11 cellular contexts compared by ENCODE assay signal in genomic region chr4:10007436-10007740, GRCh38. TPM values are rescaled to one million over a fixed set of nuclear protein-coding genes. Genes with fewer than 3 reads are reported as not detected.
A peak's percentile ranks its signal among the peaks of the same experiment; 100 is the strongest.
DNase-seq lines count a peak whose midpoint lies in the region; ATAC-seq and TF ChIP-seq lines count a peak whose summit lies in the region.
"Had no signal": no experiment of that assay in that cellular context is flagged by ENCODE, and none has a peak within 500 bp of the region (broad histone marks: within the 10 kb centered on the region; RNA-seq: fewer than 3 reads in every experiment).

No MANE protein-coding gene starts in this region.

- peaks cover 10% of the 10 kb centered on the region; the same call in 1 of the 2 replicates for H3F3A ChIP-seq in GM23248 (ENCODE audit: insufficient read depth)

- no peaks in the 10 kb centered on the region for H3K27me3 ChIP-seq in BLaER1
- no peaks in the 10 kb centered on the region for H3K27me3 ChIP-seq in endodermal cell (ENCODE audit: control insufficient read depth, insufficient read depth, low read length, poor library complexity, severe bottlenecking)
- H3K27me3 ChIP-seq in GM23248 (replicated peaks; ENCODE audit: insufficient read depth), result no peaks in the 10 kb centered on the region
- H3K27me3 ChIP-seq: ovary had no signal

- no peak for TF ChIP-seq CTCF in endodermal cell (conservative IDR thresholded peaks at IDR 0.05)

- H2AFZ ChIP-seq in GM23248, result no peak overlapping the region

- WGBS in endodermal cell (ENCODE audit: insufficient coverage in 1 of 2, insufficient read length in 1 of 2), 2 experiments, result 98 to 100% methylated on average over 1 of the region's 1 CpG
- WGBS in GM23248 (ENCODE audit: low coverage in 1 of 2, low lambda C conversion rate in 2 of 2, missing lambda C conversion rate in 2 of 2), 2 experiments, result 100% methylated on average over 1 of the region's 1 CpG

- no peak overlapping the region for H3K4me3 Mint-ChIP-seq in endodermal cell
- H3K4me3 Mint-ChIP-seq: CD4-positive, CD25-positive, alpha-beta regulatory T cell had no signal

- H3K4me1 Mint-ChIP-seq in endodermal cell, result no peaks in the 10 kb centered on the region
- H3K4me1 Mint-ChIP-seq: CD4-positive, CD25-positive, alpha-beta regulatory T cell had no signal

- H3K27me3 Mint-ChIP-seq in endodermal cell (ENCODE audit: insufficient read depth), result peaks cover under 1% of the 10 kb centered on the region
- H3K27me3 Mint-ChIP-seq: CD4-positive, CD25-positive, alpha-beta regulatory T cell had no signal

- H3K36me3 Mint-ChIP-seq in endodermal cell (ENCODE audit: low read depth), result no peaks in the 10 kb centered on the region
- H3K36me3 Mint-ChIP-seq: CD4-positive, CD25-positive, alpha-beta regulatory T cell had no signal

- H3K4me1 ChIP-seq in BLaER1 (peaks cover 45% of the 10 kb centered on the region), endodermal cell (ENCODE audit: control insufficient read depth, insufficient read depth, low read length) (no peaks in the 10 kb centered on the region), GM23248 (ENCODE audit: insufficient read depth) (peaks cover 23% of the 10 kb centered on the region)

- H4K20me1 ChIP-seq in BLaER1, result no peaks in the 10 kb centered on the region
- H4K20me1 ChIP-seq in GM23248 (ENCODE audit: insufficient read depth), result no peaks in the 10 kb centered on the region

- no peaks in the 10 kb centered on the region for H3K9me3 Mint-ChIP-seq in endodermal cell
- H3K9me3 Mint-ChIP-seq: CD4-positive, CD25-positive, alpha-beta regulatory T cell had no signal

- in situ Hi-C loops in GM23248 (cut with MboI), result no loop called here

- no peaks in the 10 kb centered on the region for H3K79me2 ChIP-seq in GM23248 (ENCODE audit: insufficient read depth)

- ATAC-seq in GM19324 (IDR thresholded peaks at IDR 0.05; ENCODE audit: low FRiP score, unreplicated experiment) (peak; percentile 33), HG03045 (IDR thresholded peaks at IDR 0.05; ENCODE audit: unreplicated experiment) (peak; percentile 40)

- no peaks in the 10 kb centered on the region for H3K9me3 ChIP-seq in BLaER1
- H3K9me3 ChIP-seq in endodermal cell (ENCODE audit: control insufficient read depth, low read length), result no peaks in the 10 kb centered on the region
- H3K9me3 ChIP-seq in GM23248 (ENCODE audit: low read depth), result no peaks in the 10 kb centered on the region
- H3K9me3 ChIP-seq: ovary had no signal

- no peak overlapping the region for H3K27ac Mint-ChIP-seq in endodermal cell
- H3K27ac Mint-ChIP-seq: CD4-positive, CD25-positive, alpha-beta regulatory T cell had no signal

- H3K36me3 ChIP-seq in BLaER1, result no peaks in the 10 kb centered on the region
- no peaks in the 10 kb centered on the region for H3K36me3 ChIP-seq in endodermal cell (ENCODE audit: control insufficient read depth, insufficient read depth, low read length)
- no peaks in the 10 kb centered on the region for H3K36me3 ChIP-seq in GM23248 (ENCODE audit: low read depth)
- H3K36me3 ChIP-seq: ovary had no signal

- peak overlapping the region; percentile 67; the same call in 1 of the 2 replicates for H3K27ac ChIP-seq in BLaER1
- peak overlapping the region; percentile 84 for H3K27ac ChIP-seq in endodermal cell (ENCODE audit: low read depth, low read length)
- H3K27ac ChIP-seq in GM23248, result no peak overlapping the region
- H3K27ac ChIP-seq: ovary had no signal

- no peaks in the 10 kb centered on the region for H3K9me2 ChIP-seq in GM23248 (ENCODE audit: insufficient read depth)

- H3K9ac ChIP-seq in BLaER1 (no peak overlapping the region), endodermal cell (ENCODE audit: extremely low read depth, low read length, poor library complexity, severe bottlenecking) (no peak overlapping the region), GM23248 (no peak overlapping the region)

- H3K4me3 ChIP-seq in BLaER1 (0 out of 2 replicates have a peak overlapping the region, but pooled peaks have one; percentile 36), endodermal cell (ENCODE audit: low read length) (no peak overlapping the region), GM23248 (no peak overlapping the region)
- H3K4me3 ChIP-seq: ovary had no signal

- DNase-seq in endodermal cell (no peak), AG20443 (ENCODE audit: low spot score) (no peak), COLO668 (lab: John Stamatoyannopoulos, UW; ENCODE audit: unreplicated experiment) (no peak), GM23248 (no peak)
- DNase-seq in activated naive CD4-positive, alpha-beta T cell treated with Interleukin-2 at 50 U/mL for 16 hours, result no peak
- DNase-seq: CD4-positive, CD25-positive, alpha-beta regulatory T cell; NCI-H1417 treated with DMSO at 0.1 percent for 48 hours had no signal

- H3K4me2 ChIP-seq in BLaER1 (peak overlapping the region; percentile 88), GM23248 (ENCODE audit: unreplicated experiment) (no peak overlapping the region)

RNA-seq across cellular contexts. Expression of gene SLC2A9, which starts 13.9 kb away (rescaled TPM):
- 1 to 10 TPM in 1 of 2 donors, under 1 TPM in 1; 0.95 to 1.9 TPM for total RNA-seq in endodermal cell
- polyA plus RNA-seq in endodermal cell (2013, experiment 1 of 2), result not detected
- polyA plus RNA-seq in endodermal cell (2013, experiment 2 of 2), result not detected
- 0.25 and 2.8 TPM in 2 replicates for total RNA-seq in GM23248 (2014; rRNA removed; shearing (Covaris generic))
- 3.5 and 3.8 TPM in 2 replicates for polyA plus RNA-seq in GM23248 (2016; fragmentation: Nextera tagmentation; extraction: Ambion mirVana)
